ENCODE assay signal across 9 cellular contexts in the genomic region with DNA sequence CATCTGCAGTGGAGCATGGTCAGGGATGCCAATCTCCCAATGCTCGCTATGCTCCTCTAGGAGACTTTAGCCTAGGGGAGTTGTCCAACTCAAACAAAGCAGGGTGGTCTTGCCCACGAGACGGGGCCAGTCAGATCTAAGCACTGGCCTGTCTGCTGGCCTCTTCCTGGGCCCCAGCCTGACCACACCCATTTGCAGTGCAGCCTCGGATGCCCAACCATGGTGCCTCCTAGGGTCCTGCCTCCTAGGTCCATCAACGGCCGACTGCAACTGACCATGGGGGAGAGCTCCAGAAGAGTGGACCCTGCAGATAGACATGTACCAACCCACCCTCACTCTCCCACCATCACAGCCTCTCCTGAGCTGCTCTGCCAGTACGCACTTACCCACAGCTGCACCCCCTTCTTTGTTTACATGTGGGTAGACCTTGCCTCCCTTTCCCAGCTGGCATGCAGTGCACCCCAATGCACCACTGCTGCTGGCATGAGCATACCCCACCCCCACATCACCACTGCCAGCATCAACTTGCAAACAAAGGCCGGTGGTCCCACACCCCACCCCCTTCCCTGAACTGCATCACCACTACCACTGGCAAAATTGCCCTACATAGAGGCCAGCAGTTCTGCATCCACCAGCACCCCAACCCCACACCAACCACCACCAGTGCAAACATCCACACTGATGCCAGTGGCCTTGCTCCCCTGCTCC.
"Had no signal": no experiment of that assay in that cellular context is flagged by ENCODE, and none has a peak within 500 bp of the region (broad histone marks: within the 10 kb centered on the region; RNA-seq: fewer than 3 reads in every experiment).

No MANE protein-coding gene starts in this region.

- ATAC-seq: HCT116, HepG2 had no signal

- H3K36me3 Mint-ChIP-seq: IgD-negative memory B cell had no signal

- H3K4me1 ChIP-seq: HAP-1 had no signal

- H3K27ac ChIP-seq: GM23248 had no signal

- H3K4me1 Mint-ChIP-seq: IgD-negative memory B cell had no signal

- H3K36me3 ChIP-seq: HAP-1 had no signal

- FAIRE-seq: HepG2 had no signal

- H3K9me3 ChIP-seq: HAP-1 had no signal

- H3K4me3 ChIP-seq: GM23248, HAP-1 had no signal

- H3K27ac Mint-ChIP-seq: HFFc6, IgD-negative memory B cell had no signal

- H3K9me3 Mint-ChIP-seq: HFFc6 had no signal

- H3K9ac ChIP-seq: GM23248 had no signal

- H2AFZ ChIP-seq: GM23248 had no signal

- H3K4me3 Mint-ChIP-seq: HFFc6, IgD-negative memory B cell had no signal

- DNase-seq: GM23248, GOT3, H7, HFFc6, KBM-7 had no signal
